1 cellular context compared by ENCODE assay signal in the genomic region with DNA sequence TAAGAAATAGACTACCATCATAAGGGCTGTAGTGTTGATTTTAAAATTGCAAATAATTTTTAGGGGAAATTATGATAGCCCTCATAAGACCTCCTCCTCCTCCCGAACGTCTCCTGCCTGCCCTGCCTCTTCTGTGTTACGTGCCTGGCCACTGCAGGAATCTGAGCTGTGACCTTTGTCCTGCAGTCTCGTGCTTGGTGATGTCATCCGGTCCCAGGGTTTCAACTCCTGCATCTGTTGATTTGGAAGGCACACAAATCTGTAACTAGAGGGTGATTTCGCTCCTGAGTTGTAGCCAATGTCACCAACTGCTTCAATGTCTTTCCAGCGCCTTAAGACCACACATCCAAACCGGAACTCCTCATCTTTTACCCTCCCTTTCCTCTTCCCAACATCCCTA.
TF ChIP-seq lines count a peak whose summit lies in the region.

No MANE protein-coding gene starts in this region.

TF ChIP-seq in endothelial cell of umbilical vein, 7 proteins besides CTCF, POLR2A, EP300 and RAD21:
- TF ChIP-seq JUN (IDR thresholded peaks at IDR 0.05; ENCODE audit: borderline replicate concordance, insufficient read depth, insufficient read length, low read depth) (no peak), FOS (IDR thresholded peaks at IDR 0.05; ENCODE audit: borderline replicate concordance, insufficient read depth, low read length) (no peak), GATA2 (IDR thresholded peaks at IDR 0.05; ENCODE audit: insufficient read depth, insufficient read length, low read depth, low read length) (no peak), POLR2AphosphoS5 (IDR thresholded peaks at IDR 0.05; ENCODE audit: insufficient read depth, low read depth, low read length) (no peak), EZH2 (IDR thresholded peaks at IDR 0.05; ENCODE audit: borderline replicate concordance, low read depth, low read length, severe bottlenecking) (no peak), MYC (IDR thresholded peaks at IDR 0.05; ENCODE audit: low read depth, low read length) (no peak)
- TF ChIP-seq, protein P1, sequence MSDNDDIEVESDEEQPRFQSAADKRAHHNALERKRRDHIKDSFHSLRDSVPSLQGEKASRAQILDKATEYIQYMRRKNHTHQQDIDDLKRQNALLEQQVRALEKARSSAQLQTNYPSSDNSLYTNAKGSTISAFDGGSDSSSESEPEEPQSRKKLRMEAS (IDR thresholded peaks at IDR 0.05; ENCODE audit: insufficient read depth, insufficient read length): no peak
